Comparison of ENCODE assay signal across 1 cellular context in the genomic region with DNA sequence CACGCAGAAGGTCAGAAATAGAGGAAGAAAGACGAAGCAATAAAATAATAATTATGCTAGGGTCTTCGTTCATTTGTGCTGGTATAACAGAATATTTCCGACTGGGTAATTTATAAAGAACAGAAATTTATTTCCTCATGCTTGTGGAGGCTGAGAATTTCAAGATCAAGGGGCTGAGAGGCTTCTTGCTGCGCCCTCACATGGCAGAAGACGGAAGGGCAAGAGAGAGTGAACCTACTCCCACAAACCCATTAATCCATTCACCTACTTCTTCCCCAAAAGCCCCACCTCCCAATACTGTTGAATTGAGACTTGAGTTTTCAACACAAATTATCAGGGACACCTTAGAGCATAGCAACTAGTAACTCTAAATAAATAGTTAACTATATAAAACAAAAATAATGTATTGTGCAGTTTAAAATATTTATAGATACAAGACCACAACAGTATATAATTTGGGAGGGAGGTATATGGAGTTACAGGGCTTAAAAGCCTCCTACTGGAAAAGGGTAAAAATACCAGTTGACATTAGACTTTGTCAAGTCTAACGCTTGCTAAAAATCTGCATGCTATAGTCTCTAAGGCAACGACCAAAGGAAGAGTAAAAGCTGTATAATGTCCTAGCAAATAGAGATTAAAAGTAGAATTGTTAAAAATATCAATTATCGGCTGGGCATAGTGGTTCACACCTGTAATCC.
TF ChIP-seq lines count a peak whose summit lies in the region.

No MANE protein-coding gene starts in this region.

TF ChIP-seq in GM23338, 12 proteins besides CTCF, POLR2A, EP300 and RAD21 (continued from another document):
- TF ChIP-seq, protein P1, sequence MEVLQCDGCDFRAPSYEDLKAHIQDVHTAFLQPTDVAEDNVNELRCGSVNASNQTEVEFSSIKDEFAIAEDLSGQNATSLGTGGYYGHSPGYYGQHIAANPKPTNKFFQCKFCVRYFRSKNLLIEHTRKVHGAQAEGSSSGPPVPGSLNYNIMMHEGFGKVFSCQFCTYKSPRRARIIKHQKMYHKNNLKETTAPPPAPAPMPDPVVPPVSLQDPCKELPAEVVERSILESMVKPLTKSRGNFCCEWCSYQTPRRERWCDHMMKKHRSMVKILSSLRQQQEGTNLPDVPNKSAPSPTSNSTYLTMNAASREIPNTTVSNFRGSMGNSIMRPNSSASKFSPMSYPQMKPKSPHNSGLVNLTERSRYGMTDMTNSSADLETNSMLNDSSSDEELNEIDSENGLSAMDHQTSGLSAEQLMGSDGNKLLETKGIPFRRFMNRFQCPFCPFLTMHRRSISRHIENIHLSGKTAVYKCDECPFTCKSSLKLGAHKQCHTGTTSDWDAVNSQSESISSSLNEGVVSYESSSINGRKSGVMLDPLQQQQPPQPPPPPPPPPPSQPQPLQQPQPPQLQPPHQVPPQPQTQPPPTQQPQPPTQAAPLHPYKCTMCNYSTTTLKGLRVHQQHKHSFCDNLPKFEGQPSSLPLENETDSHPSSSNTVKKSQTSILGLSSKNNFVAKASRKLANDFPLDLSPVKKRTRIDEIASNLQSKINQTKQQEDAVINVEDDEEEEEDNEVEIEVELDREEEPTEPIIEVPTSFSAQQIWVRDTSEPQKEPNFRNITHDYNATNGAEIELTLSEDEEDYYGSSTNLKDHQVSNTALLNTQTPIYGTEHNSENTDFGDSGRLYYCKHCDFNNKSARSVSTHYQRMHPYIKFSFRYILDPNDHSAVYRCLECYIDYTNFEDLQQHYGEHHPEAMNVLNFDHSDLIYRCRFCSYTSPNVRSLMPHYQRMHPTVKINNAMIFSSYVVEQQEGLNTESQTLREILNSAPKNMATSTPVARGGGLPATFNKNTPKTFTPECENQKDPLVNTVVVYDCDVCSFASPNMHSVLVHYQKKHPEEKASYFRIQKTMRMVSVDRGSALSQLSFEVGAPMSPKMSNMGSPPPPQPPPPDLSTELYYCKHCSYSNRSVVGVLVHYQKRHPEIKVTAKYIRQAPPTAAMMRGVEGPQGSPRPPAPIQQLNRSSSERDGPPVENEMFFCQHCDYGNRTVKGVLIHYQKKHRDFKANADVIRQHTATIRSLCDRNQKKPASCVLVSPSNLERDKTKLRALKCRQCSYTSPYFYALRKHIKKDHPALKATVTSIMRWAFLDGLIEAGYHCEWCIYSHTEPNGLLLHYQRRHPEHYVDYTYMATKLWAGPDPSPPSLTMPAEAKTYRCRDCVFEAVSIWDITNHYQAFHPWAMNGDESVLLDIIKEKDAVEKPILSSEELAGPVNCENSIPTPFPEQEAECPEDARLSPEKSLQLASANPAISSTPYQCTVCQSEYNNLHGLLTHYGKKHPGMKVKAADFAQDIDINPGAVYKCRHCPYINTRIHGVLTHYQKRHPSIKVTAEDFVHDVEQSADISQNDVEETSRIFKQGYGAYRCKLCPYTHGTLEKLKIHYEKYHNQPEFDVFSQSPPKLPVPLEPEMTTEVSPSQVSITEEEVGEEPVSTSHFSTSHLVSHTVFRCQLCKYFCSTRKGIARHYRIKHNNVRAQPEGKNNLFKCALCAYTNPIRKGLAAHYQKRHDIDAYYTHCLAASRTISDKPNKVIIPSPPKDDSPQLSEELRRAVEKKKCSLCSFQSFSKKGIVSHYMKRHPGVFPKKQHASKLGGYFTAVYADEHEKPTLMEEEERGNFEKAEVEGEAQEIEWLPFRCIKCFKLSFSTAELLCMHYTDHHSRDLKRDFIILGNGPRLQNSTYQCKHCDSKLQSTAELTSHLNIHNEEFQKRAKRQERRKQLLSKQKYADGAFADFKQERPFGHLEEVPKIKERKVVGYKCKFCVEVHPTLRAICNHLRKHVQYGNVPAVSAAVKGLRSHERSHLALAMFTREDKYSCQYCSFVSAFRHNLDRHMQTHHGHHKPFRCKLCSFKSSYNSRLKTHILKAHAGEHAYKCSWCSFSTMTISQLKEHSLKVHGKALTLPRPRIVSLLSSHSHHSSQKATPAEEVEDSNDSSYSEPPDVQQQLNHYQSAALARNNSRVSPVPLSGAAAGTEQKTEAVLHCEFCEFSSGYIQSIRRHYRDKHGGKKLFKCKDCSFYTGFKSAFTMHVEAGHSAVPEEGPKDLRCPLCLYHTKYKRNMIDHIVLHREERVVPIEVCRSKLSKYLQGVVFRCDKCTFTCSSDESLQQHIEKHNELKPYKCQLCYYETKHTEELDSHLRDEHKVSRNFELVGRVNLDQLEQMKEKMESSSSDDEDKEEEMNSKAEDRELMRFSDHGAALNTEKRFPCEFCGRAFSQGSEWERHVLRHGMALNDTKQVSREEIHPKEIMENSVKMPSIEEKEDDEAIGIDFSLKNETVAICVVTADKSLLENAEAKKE (CRISPR knock-in tag; IDR thresholded peaks at IDR 0.05), result no peak
- no peak for TF ChIP-seq NANOG (IDR thresholded peaks at IDR 0.05; ENCODE audit: borderline replicate concordance)
